ENCODE assay signal across 1 cellular context in the genomic region with DNA sequence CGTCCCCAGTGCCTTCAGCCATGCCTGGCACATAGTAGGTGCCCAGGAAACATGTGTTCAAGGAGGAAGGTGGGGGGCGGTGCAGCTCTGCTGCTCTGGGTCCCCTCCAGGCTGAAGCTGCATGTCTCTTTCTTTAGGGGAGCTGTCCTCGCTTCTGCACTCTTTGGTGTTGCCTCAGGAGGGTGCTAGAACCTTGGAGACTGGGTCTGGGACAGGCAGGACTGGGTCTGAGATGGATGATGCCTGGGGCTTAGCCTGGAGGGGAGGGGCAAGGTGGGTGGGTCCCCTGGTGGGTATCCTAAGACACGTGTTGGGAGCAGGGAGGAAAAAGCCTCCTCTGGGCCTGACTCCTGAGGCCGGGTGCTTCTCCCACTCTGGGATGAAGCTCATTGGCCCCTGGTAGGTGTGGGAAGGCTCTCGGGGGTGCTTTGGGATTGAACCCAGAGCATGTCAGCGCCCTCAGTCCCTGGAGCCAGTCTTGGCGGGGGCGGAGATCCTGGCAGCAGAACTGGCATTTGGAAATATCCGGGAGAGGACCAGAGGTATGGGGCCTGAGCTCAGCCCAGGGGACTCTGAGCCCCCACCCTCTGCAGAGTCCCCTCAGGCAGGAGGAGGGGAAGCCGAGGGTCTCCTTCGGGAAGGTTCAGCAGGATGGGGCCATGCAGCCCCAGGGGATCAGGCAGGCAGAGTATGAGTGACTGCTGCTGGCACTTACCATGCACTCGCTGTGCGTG.
TF ChIP-seq lines count a peak whose summit lies in the region.

No MANE protein-coding gene starts in this region.

TF ChIP-seq in SK-N-SH, 30 proteins besides CTCF, POLR2A, EP300 and RAD21:
- no peak for TF ChIP-seq POLR2AphosphoS5 (IDR thresholded peaks at IDR 0.05; ENCODE audit: low read depth, low read length)
- no peak for TF ChIP-seq TAF1 (IDR thresholded peaks at IDR 0.05; ENCODE audit: borderline replicate concordance, low read depth, low read length)
- TF ChIP-seq GATA2 (CRISPR knock-in tag; IDR thresholded peaks at IDR 0.05): no peak
- TF ChIP-seq, protein P1, sequence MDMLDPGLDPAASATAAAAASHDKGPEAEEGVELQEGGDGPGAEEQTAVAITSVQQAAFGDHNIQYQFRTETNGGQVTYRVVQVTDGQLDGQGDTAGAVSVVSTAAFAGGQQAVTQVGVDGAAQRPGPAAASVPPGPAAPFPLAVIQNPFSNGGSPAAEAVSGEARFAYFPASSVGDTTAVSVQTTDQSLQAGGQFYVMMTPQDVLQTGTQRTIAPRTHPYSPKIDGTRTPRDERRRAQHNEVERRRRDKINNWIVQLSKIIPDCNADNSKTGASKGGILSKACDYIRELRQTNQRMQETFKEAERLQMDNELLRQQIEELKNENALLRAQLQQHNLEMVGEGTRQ (IDR thresholded peaks at IDR 0.05; ENCODE audit: borderline replicate concordance, low read depth, low read length): no peak
- TF ChIP-seq CHD2 (IDR thresholded peaks at IDR 0.05; ENCODE audit: low read length, partially characterized antibody): no peak
- no peak for TF ChIP-seq NRF1 (IDR thresholded peaks at IDR 0.05; ENCODE audit: low read depth, low read length)
- TF ChIP-seq, protein P2, sequence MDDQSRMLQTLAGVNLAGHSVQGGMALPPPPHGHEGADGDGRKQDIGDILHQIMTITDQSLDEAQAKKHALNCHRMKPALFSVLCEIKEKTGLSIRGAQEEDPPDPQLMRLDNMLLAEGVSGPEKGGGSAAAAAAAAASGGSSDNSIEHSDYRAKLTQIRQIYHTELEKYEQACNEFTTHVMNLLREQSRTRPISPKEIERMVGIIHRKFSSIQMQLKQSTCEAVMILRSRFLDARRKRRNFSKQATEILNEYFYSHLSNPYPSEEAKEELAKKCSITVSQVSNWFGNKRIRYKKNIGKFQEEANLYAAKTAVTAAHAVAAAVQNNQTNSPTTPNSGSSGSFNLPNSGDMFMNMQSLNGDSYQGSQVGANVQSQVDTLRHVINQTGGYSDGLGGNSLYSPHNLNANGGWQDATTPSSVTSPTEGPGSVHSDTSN (IDR thresholded peaks at IDR 0.05): no peak
- no peak for TF ChIP-seq ELF1 (IDR thresholded peaks at IDR 0.05)
- TF ChIP-seq FOSL2 (IDR thresholded peaks at IDR 0.05; ENCODE audit: borderline replicate concordance, low read depth): no peak
- TF ChIP-seq GABPA (IDR thresholded peaks at IDR 0.05; ENCODE audit: low read depth): no peak
- TF ChIP-seq RXRA (IDR thresholded peaks at IDR 0.05; ENCODE audit: borderline replicate concordance, low read depth): no peak
- TF ChIP-seq RCOR1 (IDR thresholded peaks at IDR 0.05; ENCODE audit: low read length): no peak
- TF ChIP-seq MXI1 (IDR thresholded peaks at IDR 0.05; ENCODE audit: low read depth, low read length): no peak
- no peak for TF ChIP-seq SMC3 (IDR thresholded peaks at IDR 0.05; ENCODE audit: low read depth, low read length)
- TF ChIP-seq EZH2phosphoT487 (IDR thresholded peaks at IDR 0.05; ENCODE audit: borderline replicate concordance, low read depth): no peak
- TF ChIP-seq, protein P3, sequence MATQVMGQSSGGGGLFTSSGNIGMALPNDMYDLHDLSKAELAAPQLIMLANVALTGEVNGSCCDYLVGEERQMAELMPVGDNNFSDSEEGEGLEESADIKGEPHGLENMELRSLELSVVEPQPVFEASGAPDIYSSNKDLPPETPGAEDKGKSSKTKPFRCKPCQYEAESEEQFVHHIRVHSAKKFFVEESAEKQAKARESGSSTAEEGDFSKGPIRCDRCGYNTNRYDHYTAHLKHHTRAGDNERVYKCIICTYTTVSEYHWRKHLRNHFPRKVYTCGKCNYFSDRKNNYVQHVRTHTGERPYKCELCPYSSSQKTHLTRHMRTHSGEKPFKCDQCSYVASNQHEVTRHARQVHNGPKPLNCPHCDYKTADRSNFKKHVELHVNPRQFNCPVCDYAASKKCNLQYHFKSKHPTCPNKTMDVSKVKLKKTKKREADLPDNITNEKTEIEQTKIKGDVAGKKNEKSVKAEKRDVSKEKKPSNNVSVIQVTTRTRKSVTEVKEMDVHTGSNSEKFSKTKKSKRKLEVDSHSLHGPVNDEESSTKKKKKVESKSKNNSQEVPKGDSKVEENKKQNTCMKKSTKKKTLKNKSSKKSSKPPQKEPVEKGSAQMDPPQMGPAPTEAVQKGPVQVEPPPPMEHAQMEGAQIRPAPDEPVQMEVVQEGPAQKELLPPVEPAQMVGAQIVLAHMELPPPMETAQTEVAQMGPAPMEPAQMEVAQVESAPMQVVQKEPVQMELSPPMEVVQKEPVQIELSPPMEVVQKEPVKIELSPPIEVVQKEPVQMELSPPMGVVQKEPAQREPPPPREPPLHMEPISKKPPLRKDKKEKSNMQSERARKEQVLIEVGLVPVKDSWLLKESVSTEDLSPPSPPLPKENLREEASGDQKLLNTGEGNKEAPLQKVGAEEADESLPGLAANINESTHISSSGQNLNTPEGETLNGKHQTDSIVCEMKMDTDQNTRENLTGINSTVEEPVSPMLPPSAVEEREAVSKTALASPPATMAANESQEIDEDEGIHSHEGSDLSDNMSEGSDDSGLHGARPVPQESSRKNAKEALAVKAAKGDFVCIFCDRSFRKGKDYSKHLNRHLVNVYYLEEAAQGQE (IDR thresholded peaks at IDR 0.05; ENCODE audit: low read depth, low read length): no peak
- TF ChIP-seq FOXJ3 (CRISPR knock-in tag; IDR thresholded peaks at IDR 0.05): no peak
- TF ChIP-seq FOXM1 (IDR thresholded peaks at IDR 0.05; ENCODE audit: low read depth): no peak
- TF ChIP-seq, protein P4, sequence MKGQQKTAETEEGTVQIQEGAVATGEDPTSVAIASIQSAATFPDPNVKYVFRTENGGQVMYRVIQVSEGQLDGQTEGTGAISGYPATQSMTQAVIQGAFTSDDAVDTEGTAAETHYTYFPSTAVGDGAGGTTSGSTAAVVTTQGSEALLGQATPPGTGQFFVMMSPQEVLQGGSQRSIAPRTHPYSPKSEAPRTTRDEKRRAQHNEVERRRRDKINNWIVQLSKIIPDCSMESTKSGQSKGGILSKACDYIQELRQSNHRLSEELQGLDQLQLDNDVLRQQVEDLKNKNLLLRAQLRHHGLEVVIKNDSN (IDR thresholded peaks at IDR 0.05; ENCODE audit: borderline replicate concordance, low read depth): no peak
